Comparison of ENCODE assay signal across 12 cellular contexts in genomic region chr11:121829159-121829643, GRCh38.
A peak's percentile ranks its signal among the peaks of the same experiment; 100 is the strongest.
DNase-seq lines count a peak whose midpoint lies in the region; ATAC-seq and TF ChIP-seq lines count a peak whose summit lies in the region.
"Had no signal": no experiment of that assay in that cellular context is flagged by ENCODE, and none has a peak within 500 bp of the region (broad histone marks: within the 10 kb centered on the region; RNA-seq: fewer than 3 reads in every experiment).

No MANE protein-coding gene starts in this region.

- H3K9me3 ChIP-seq in tibial artery: peaks cover 0 to 17% (median 16%) of the 10 kb centered on the region in 3 donors

- ATAC-seq in activated T-cell treated with anti-CD3 and anti-CD28 coated beads, Interleukin-2, amount 50 U/mL, for 72 hours (replicated peaks in 1 of 2): peak; percentile 95 to 97
- no peak for ATAC-seq in HG03378 (IDR thresholded peaks at IDR 0.05; ENCODE audit: unreplicated experiment)
- no peak for ATAC-seq in GM21825 (IDR thresholded peaks at IDR 0.05; ENCODE audit: unreplicated experiment)
- ATAC-seq: stimulated activated memory B cell treated with anti-CD40 and anti-IgM and Interleukin-4, amounts not matched to agents 10 μg/mL and 1 μg/mL and 100 μg/mL, for 72 hours; T-helper 17 cell had no signal

- H3K27me3 Mint-ChIP-seq in activated T-cell treated with anti-CD3 and anti-CD28 coated beads, Interleukin-2, amount 50 U/mL, for 72 hours (ENCODE audit: low read depth): no peaks in the 10 kb centered on the region
- H3K27me3 Mint-ChIP-seq in activated T-cell treated with anti-CD3 and anti-CD28 coated beads, Interleukin-2, amount 50 U/mL, for 24 hours: no peaks in the 10 kb centered on the region
- H3K27me3 Mint-ChIP-seq: CD4-positive, CD25-positive, alpha-beta regulatory T cell; stimulated activated memory B cell treated with anti-CD40 and anti-IgM and Interleukin-4, amounts not matched to agents 10 μg/mL and 1 μg/mL and 100 μg/mL, for 72 hours; T-helper 17 cell had no signal

- no peak for TF ChIP-seq CTCF in astrocyte of the cerebellum (IDR thresholded peaks at IDR 0.05; ENCODE audit: low read depth, low read length, missing control alignments)
- TF ChIP-seq CTCF in tibial artery (IDR thresholded peaks at IDR 0.05): no peak

- H3K27ac ChIP-seq in tibial artery: peak overlapping the region; percentile 23 to 40
- H3K27ac ChIP-seq: cardiac muscle cell had no signal

- H3K36me3 Mint-ChIP-seq in activated T-cell treated with anti-CD3 and anti-CD28 coated beads, Interleukin-2, amount 50 U/mL, for 72 hours (ENCODE audit: insufficient read depth in 2 of 2): peaks cover 5 to 7% of the 10 kb centered on the region in 2 donors
- H3K36me3 Mint-ChIP-seq in activated T-cell treated with anti-CD3 and anti-CD28 coated beads, Interleukin-2, amount 50 U/mL, for 24 hours (ENCODE audit: low read depth): no peaks in the 10 kb centered on the region
- H3K36me3 Mint-ChIP-seq: CD4-positive, CD25-positive, alpha-beta regulatory T cell; stimulated activated memory B cell treated with anti-CD40 and anti-IgM and Interleukin-4, amounts not matched to agents 10 μg/mL and 1 μg/mL and 100 μg/mL, for 72 hours had no signal

- H3K27me3 ChIP-seq in tibial artery: no peaks in the 10 kb centered on the region
- H3K27me3 ChIP-seq: cardiac muscle cell had no signal

- intact Hi-C loops in tibial artery (cut with DNase I; ENCODE audit: low total_unique reads): no loop called here

- peak; percentile 12 to 14 for DNase-seq in activated T-cell treated with anti-CD3 and anti-CD28 coated beads, Interleukin-2, amount 50 U/mL, for 72 hours
- no peak for DNase-seq in activated T-cell treated with anti-CD3 and anti-CD28 coated beads, Interleukin-2, amount 50 U/mL, for 24 hours
- DNase-seq in astrocyte of the cerebellum (ENCODE audit: low read depth) (peak; percentile 99), inferior parietal cortex (ENCODE audit: extremely low spot score) (peak; percentile 24), tibial artery (peak; percentile 41 to 65), HUDEP-2 (lab: John Stamatoyannopoulos, UW; ENCODE audit: unreplicated experiment in 76 of 76) (no peak)
- DNase-seq: CD4-positive, CD25-positive, alpha-beta regulatory T cell; T-helper 17 cell had no signal

- no peak overlapping the region for H3K4me3 ChIP-seq in astrocyte of the cerebellum (ENCODE audit: low read depth, low read length)
- H3K4me3 ChIP-seq in tibial artery: no peak overlapping the region
- H3K4me3 ChIP-seq: cardiac muscle cell had no signal

- in situ Hi-C loops in astrocyte of the cerebellum (cut with HindIII; ENCODE audit: low sequenced_read_pairs): no loop called here

- H3K9me3 Mint-ChIP-seq in activated T-cell treated with anti-CD3 and anti-CD28 coated beads, Interleukin-2, amount 50 U/mL, for 72 hours: peaks cover 6 to 15% of the 10 kb centered on the region in 2 donors
- peaks cover 26% of the 10 kb centered on the region for H3K9me3 Mint-ChIP-seq in activated T-cell treated with anti-CD3 and anti-CD28 coated beads, Interleukin-2, amount 50 U/mL, for 24 hours

- H3K27ac Mint-ChIP-seq in activated T-cell treated with anti-CD3 and anti-CD28 coated beads, Interleukin-2, amount 50 U/mL, for 72 hours: peak overlapping the region; percentile 72
- H3K27ac Mint-ChIP-seq in activated T-cell treated with anti-CD3 and anti-CD28 coated beads, Interleukin-2, amount 50 U/mL, for 24 hours: no peak overlapping the region
- H3K27ac Mint-ChIP-seq: CD4-positive, CD25-positive, alpha-beta regulatory T cell; stimulated activated memory B cell treated with anti-CD40 and anti-IgM and Interleukin-4, amounts not matched to agents 10 μg/mL and 1 μg/mL and 100 μg/mL, for 72 hours; T-helper 17 cell had no signal

- H3K36me3 ChIP-seq in tibial artery: no peaks in the 10 kb centered on the region
- H3K36me3 ChIP-seq: cardiac muscle cell had no signal

- H3K4me1 ChIP-seq in tibial artery: peaks cover 0 to 10% (median 0%) of the 10 kb centered on the region in 4 donors

- no peak overlapping the region for H3K4me3 Mint-ChIP-seq in activated T-cell treated with anti-CD3 and anti-CD28 coated beads, Interleukin-2, amount 50 U/mL, for 72 hours
- no peak overlapping the region for H3K4me3 Mint-ChIP-seq in activated T-cell treated with anti-CD3 and anti-CD28 coated beads, Interleukin-2, amount 50 U/mL, for 24 hours
- H3K4me3 Mint-ChIP-seq: CD4-positive, CD25-positive, alpha-beta regulatory T cell; stimulated activated memory B cell treated with anti-CD40 and anti-IgM and Interleukin-4, amounts not matched to agents 10 μg/mL and 1 μg/mL and 100 μg/mL, for 72 hours; T-helper 17 cell had no signal

- no peaks in the 10 kb centered on the region for H3K4me1 Mint-ChIP-seq in activated T-cell treated with anti-CD3 and anti-CD28 coated beads, Interleukin-2, amount 50 U/mL, for 72 hours (ENCODE audit: low read depth)
- H3K4me1 Mint-ChIP-seq in activated T-cell treated with anti-CD3 and anti-CD28 coated beads, Interleukin-2, amount 50 U/mL, for 24 hours (ENCODE audit: low read depth): no peaks in the 10 kb centered on the region
- H3K4me1 Mint-ChIP-seq: CD4-positive, CD25-positive, alpha-beta regulatory T cell; stimulated activated memory B cell treated with anti-CD40 and anti-IgM and Interleukin-4, amounts not matched to agents 10 μg/mL and 1 μg/mL and 100 μg/mL, for 72 hours; T-helper 17 cell had no signal

Comparison
In these comparisons a context has a peak if more than half of its experiments do, and no peak if none do; other contexts are left out.
1. DNase-seq: peak in activated T-cell treated with anti-CD3 and anti-CD28 coated beads, Interleukin-2, amount 50 U/mL, for 72 hours (2 of 2), astrocyte of the cerebellum (single experiment), inferior parietal cortex (single experiment) and tibial artery (2 of 2); none in activated T-cell treated with anti-CD3 and anti-CD28 coated beads, Interleukin-2, amount 50 U/mL, for 24 hours (single experiment) and HUDEP-2 (0 of 76).
2. ATAC-seq: peak in activated T-cell treated with anti-CD3 and anti-CD28 coated beads, Interleukin-2, amount 50 U/mL, for 72 hours (2 of 2); none in HG03378 (single experiment) and GM21825 (single experiment).